Comparison of ENCODE assay signal across 9 cellular contexts in the genomic region with DNA sequence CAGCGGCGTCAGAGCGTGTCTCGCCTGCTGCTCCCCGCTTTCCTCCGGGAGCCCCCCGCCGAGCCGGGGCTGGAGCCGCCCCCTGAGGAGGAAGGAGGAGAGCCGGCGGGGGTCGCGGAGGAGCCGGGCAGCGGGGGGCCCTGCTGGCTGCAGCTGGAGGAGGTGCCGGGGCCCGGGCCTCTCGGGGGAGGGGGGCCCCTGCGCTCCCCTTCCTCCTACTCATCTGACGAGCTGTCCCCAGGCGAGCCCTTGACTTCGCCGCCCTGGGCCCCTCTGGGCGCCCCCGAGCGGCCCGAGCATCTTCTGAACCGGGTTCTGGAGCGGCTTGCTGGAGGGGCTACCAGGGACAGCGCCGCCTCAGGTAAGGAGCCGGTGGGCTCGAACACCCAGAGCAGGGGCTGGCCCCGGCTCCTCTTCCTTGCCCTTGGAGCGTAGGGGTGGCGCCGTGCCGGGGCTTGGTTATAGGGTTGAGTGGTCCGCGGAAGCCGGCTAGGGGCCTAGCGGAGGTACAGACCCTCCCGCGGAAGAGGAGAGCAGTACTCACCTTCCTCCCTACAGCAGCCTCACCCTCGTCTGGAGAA.
DNase-seq lines count a peak whose midpoint lies in the region; ATAC-seq, FAIRE-seq and TF ChIP-seq lines count a peak whose summit lies in the region.
"Had no signal": no experiment of that assay in that cellular context is flagged by ENCODE, and none has a peak within 500 bp of the region (broad histone marks: within the 10 kb centered on the region; RNA-seq: fewer than 3 reads in every experiment).

No MANE protein-coding gene starts in this region.

- peak overlapping the region; percentile 59 to 73 (median 63); a peak in 19 of 20 replicates for H3K4me3 ChIP-seq in BLaER1 treated with 17β-estradiol and CSF1 and Interleukin-3, amounts not matched to agents 10 nM and 100 nM
- no peak overlapping the region for H3K4me3 ChIP-seq in KMS-11 (IDR thresholded peaks at IDR 0.05; ENCODE audit: insufficient read depth, low read depth, low read length)
- H3K4me3 ChIP-seq in effector memory CD4-positive, alpha-beta T cell (ENCODE audit: insufficient read depth, low read depth, low read length, poor library complexity, severe bottlenecking), result peak overlapping the region; percentile 69
- H3K4me3 ChIP-seq: SJSA1 had no signal

- no peaks in the 10 kb centered on the region for H3K9me3 ChIP-seq in BLaER1 treated with 17β-estradiol and CSF1 and Interleukin-3, amounts not matched to agents 10 nM and 100 nM (replicated peaks in 1 of 11)
- H3K9me3 ChIP-seq in effector memory CD4-positive, alpha-beta T cell (ENCODE audit: control insufficient read depth, low read length), result no peaks in the 10 kb centered on the region
- H3K9me3 ChIP-seq: SJSA1 had no signal

- no peaks in the 10 kb centered on the region for H3K79me2 ChIP-seq in KMS-11 (ENCODE audit: insufficient read depth, low read depth)

- peaks cover 24 to 40% (median 34%) of the 10 kb centered on the region in 11 experiments; a peak in 21 of 22 replicates for H3K36me3 ChIP-seq in BLaER1 treated with 17β-estradiol and CSF1 and Interleukin-3, amounts not matched to agents 10 nM and 100 nM
- H3K36me3 ChIP-seq in KMS-11 (ENCODE audit: insufficient read depth), result no peaks in the 10 kb centered on the region
- H3K36me3 ChIP-seq in effector memory CD4-positive, alpha-beta T cell (ENCODE audit: control insufficient read depth, insufficient read depth, low read length), result no peaks in the 10 kb centered on the region

- peak overlapping the region in 6 of 11 experiments; percentile 3 to 54 (median 33); a peak in 7 of 22 replicates for H3K27ac ChIP-seq in BLaER1 treated with 17β-estradiol and CSF1 and Interleukin-3, amounts not matched to agents 10 nM and 100 nM
- H3K27ac ChIP-seq in KMS-11, result no peak overlapping the region
- no peak overlapping the region for H3K27ac ChIP-seq in effector memory CD4-positive, alpha-beta T cell (ENCODE audit: insufficient read depth, low read length, poor library complexity, severe bottlenecking)
- H3K27ac ChIP-seq: SJSA1 had no signal

- H3K27me3 ChIP-seq in BLaER1 treated with 17β-estradiol and CSF1 and Interleukin-3, amounts not matched to agents 10 nM and 100 nM, result peaks cover 0 to 9% (median 0%) of the 10 kb centered on the region in 11 experiments; a peak in 3 of 22 replicates
- no peaks in the 10 kb centered on the region for H3K27me3 ChIP-seq in KMS-11 (ENCODE audit: insufficient read depth, low read depth)
- no peaks in the 10 kb centered on the region for H3K27me3 ChIP-seq in effector memory CD4-positive, alpha-beta T cell (replicated peaks; ENCODE audit: control insufficient read depth, insufficient read depth, low read length, poor library complexity, severe bottlenecking)
- H3K27me3 ChIP-seq: SJSA1 had no signal

- DNase-seq in effector memory CD4-positive, alpha-beta T cell, result no peak
- no peak for DNase-seq in stimulated activated CD4-positive, alpha-beta T cell treated with anti-CD3 and anti-CD28 coated beads, Interleukin-15, amount 100 ng/mL, for 24 hours
- no peak for DNase-seq in GM19239 (ENCODE audit: insufficient read length, low spot score)
- DNase-seq in AML-193 (lab: John Stamatoyannopoulos, UW), result no peak

- H3K4me2 ChIP-seq in BLaER1 treated with 17β-estradiol and CSF1 and Interleukin-3, amounts not matched to agents 10 nM and 100 nM, result peak overlapping the region; percentile 96 to 100 (median 99)
- 0 out of 2 replicates have a peak overlapping the region, but pooled peaks have one; percentile 90 for H3K4me2 ChIP-seq in KMS-11

- H3K9me3 Mint-ChIP-seq in nephron, result no peaks in the 10 kb centered on the region

- ATAC-seq in HG02885 (IDR thresholded peaks at IDR 0.05; ENCODE audit: poor library complexity, unreplicated experiment), result no peak

- H3K4me1 ChIP-seq in BLaER1 treated with 17β-estradiol and CSF1 and Interleukin-3, amounts not matched to agents 10 nM and 100 nM, result peaks cover 42 to 55% (median 47%) of the 10 kb centered on the region in 10 experiments
- peaks cover 11% of the 10 kb centered on the region for H3K4me1 ChIP-seq in KMS-11 (ENCODE audit: low read depth, poor library complexity, severe bottlenecking)
- H3K4me1 ChIP-seq in effector memory CD4-positive, alpha-beta T cell (ENCODE audit: control insufficient read depth, insufficient read depth, low read length, poor library complexity, severe bottlenecking), result peaks cover 13% of the 10 kb centered on the region
- H3K4me1 ChIP-seq: SJSA1 had no signal

- H4K20me1 ChIP-seq in BLaER1 treated with 17β-estradiol and CSF1 and Interleukin-3, amounts not matched to agents 10 nM and 100 nM, result peaks cover 0 to 54% (median 15%) of the 10 kb centered on the region in 11 experiments; a peak in 13 of 22 replicates
- H4K20me1 ChIP-seq in KMS-11 (ENCODE audit: insufficient read depth), result no peaks in the 10 kb centered on the region

- H3K4me1 Mint-ChIP-seq in nephron, result peaks cover 17% of the 10 kb centered on the region

- no peak overlapping the region for H3K27ac Mint-ChIP-seq in nephron

- no peak overlapping the region for H2AFZ ChIP-seq in KMS-11 (ENCODE audit: low read depth)

- peak overlapping the region; percentile 78 to 80 (median 78) for H3K4me3 Mint-ChIP-seq in nephron

- FAIRE-seq in GM19239 (lab: Jason Lieb, UNC), result no peak

- peak overlapping the region; percentile 49 to 82 (median 75); a peak in 19 of 22 replicates for H3K9ac ChIP-seq in BLaER1 treated with 17β-estradiol and CSF1 and Interleukin-3, amounts not matched to agents 10 nM and 100 nM
- no peak overlapping the region for H3K9ac ChIP-seq in KMS-11

- H3K36me3 Mint-ChIP-seq in nephron (ENCODE audit: low read depth), result peaks cover 28% of the 10 kb centered on the region

- peaks cover 5% of the 10 kb centered on the region for H3K27me3 Mint-ChIP-seq in nephron (ENCODE audit: low read depth)

- TF ChIP-seq CTCF in KMS-11 (conservative IDR thresholded peaks at IDR 0.05; ENCODE audit: low read depth, low read length), result no peak
- TF ChIP-seq CTCF in nephron (IDR thresholded peaks at IDR 0.05; ENCODE audit: unreplicated experiment in 3 of 3), result no peak

Comparison
In these comparisons a context has a peak if more than half of its experiments do, and no peak if none do; other contexts are left out.
1. H3K27ac ChIP-seq: peak in BLaER1 treated with 17β-estradiol and CSF1 and Interleukin-3, amounts not matched to agents 10 nM and 100 nM (6 of 11); none in KMS-11 (single experiment) and effector memory CD4-positive, alpha-beta T cell (single experiment).